In genomic region chr4:168822481-168822880, GRCh38 we compare ENCODE assay signal across 21 cellular contexts.
"Had no signal": no experiment of that assay in that cellular context is flagged by ENCODE, and none has a peak within 500 bp of the region (broad histone marks: within the 10 kb centered on the region; RNA-seq: fewer than 3 reads in every experiment).

No MANE protein-coding gene starts in this region.

- H3K27ac ChIP-seq: adrenal gland, colonic mucosa, esophagus muscularis mucosa, right atrium auricular region, skin epidermis, transverse colon had no signal

- H3K4me3 ChIP-seq: adrenal gland, colonic mucosa, esophagus muscularis mucosa, right atrium auricular region, skin epidermis, transverse colon had no signal

- H3K27me3 ChIP-seq: adrenal gland, colonic mucosa, esophagus muscularis mucosa, right atrium auricular region, transverse colon had no signal

- DNase-seq: activated CD4-positive, alpha-beta T cell treated with anti-CD3 and anti-CD28 coated beads for 4 hours; activated CD8-positive, alpha-beta T cell treated with anti-CD3 and anti-CD28 coated beads for 36 hours; activated effector memory CD4-positive, alpha-beta T cell treated with anti-CD3 and anti-CD28 coated beads, Interleukin-2, amount 50 U/mL, for 16 hours; activated T-cell treated with anti-CD3 and anti-CD28 coated beads, Interleukin-2, amount 50 U/mL, for 4 hours; adrenal gland; caudate nucleus; colonic mucosa; left colon; naive thymus-derived CD4-positive, alpha-beta T cell; occipital lobe; stimulated activated CD4-positive, alpha-beta T cell treated with anti-CD3 and anti-CD28 coated beads, Interleukin-15, amount 100 ng/mL, for 24 hours; stimulated activated CD4-positive, alpha-beta T cell treated with anti-CD3 and anti-CD28 coated beads, Interleukin-4, amount 100 ng/mL, for 1 hour; stimulated activated naive CD4-positive, alpha-beta T cell treated with Interleukin-2 at 50 U/mL for 16 hours; substantia nigra; T-helper 2 cell; transverse colon had no signal

- H3K27me3 Mint-ChIP-seq: progenitor cell of endocrine pancreas had no signal

- H3K36me3 Mint-ChIP-seq: activated naive CD4-positive, alpha-beta T cell treated with anti-CD3 and anti-CD28 coated beads, Interleukin-2, amount 50 U/mL, for 24 hours; naive thymus-derived CD4-positive, alpha-beta T cell had no signal

- H3K36me3 ChIP-seq: adrenal gland, colonic mucosa, esophagus muscularis mucosa, right atrium auricular region, transverse colon had no signal

- H3K9me3 ChIP-seq: adrenal gland, colonic mucosa, esophagus muscularis mucosa, right atrium auricular region, transverse colon had no signal

- H3K9me3 Mint-ChIP-seq: activated CD8-positive, alpha-beta T cell treated with anti-CD3 and anti-CD28 coated beads for 36 hours; activated naive CD4-positive, alpha-beta T cell treated with anti-CD3 and anti-CD28 coated beads, Interleukin-2, amount 50 U/mL, for 24 hours; activated T-cell treated with anti-CD3 and anti-CD28 coated beads, Interleukin-2, amount 50 U/mL, for 4 hours; naive thymus-derived CD4-positive, alpha-beta T cell had no signal

- H3K27ac Mint-ChIP-seq: activated CD8-positive, alpha-beta T cell treated with anti-CD3 and anti-CD28 coated beads for 36 hours; activated naive CD4-positive, alpha-beta T cell treated with anti-CD3 and anti-CD28 coated beads, Interleukin-2, amount 50 U/mL, for 24 hours; naive thymus-derived CD4-positive, alpha-beta T cell; progenitor cell of endocrine pancreas had no signal

- ATAC-seq: activated CD8-positive, alpha-beta T cell treated with anti-CD3 and anti-CD28 coated beads for 36 hours; activated T-cell treated with anti-CD3 and anti-CD28 coated beads, Interleukin-2, amount 50 U/mL, for 4 hours; left colon; naive thymus-derived CD4-positive, alpha-beta T cell had no signal

- H3K4me3 Mint-ChIP-seq: activated CD8-positive, alpha-beta T cell treated with anti-CD3 and anti-CD28 coated beads for 36 hours; activated naive CD4-positive, alpha-beta T cell treated with anti-CD3 and anti-CD28 coated beads, Interleukin-2, amount 50 U/mL, for 24 hours; activated T-cell treated with anti-CD3 and anti-CD28 coated beads, Interleukin-2, amount 50 U/mL, for 4 hours; naive thymus-derived CD4-positive, alpha-beta T cell had no signal
